Comparison of ENCODE assay signal across 19 cellular contexts in genomic region chr21:15752763-15753407, GRCh38. TPM values are rescaled to one million over a fixed set of nuclear protein-coding genes. Genes with fewer than 3 reads are reported as not detected.
DNase-seq lines count a peak whose midpoint lies in the region; ATAC-seq and TF ChIP-seq lines count a peak whose summit lies in the region.
"Had no signal": no experiment of that assay in that cellular context is flagged by ENCODE, and none has a peak within 500 bp of the region (broad histone marks: within the 10 kb centered on the region; RNA-seq: fewer than 3 reads in every experiment).

No MANE protein-coding gene starts in this region.

- TF ChIP-seq CTCF in RWPE2 (IDR thresholded peaks at IDR 0.05; ENCODE audit: poor library complexity, severe bottlenecking) = no peak
- no peak for TF ChIP-seq CTCF in mucosa of descending colon (IDR thresholded peaks at IDR 0.05)

- H3K4me3 ChIP-seq in RWPE2 (ENCODE audit: severe bottlenecking) (no peak overlapping the region), mucosa of descending colon (no peak overlapping the region)
- H3K4me3 ChIP-seq: coronary artery, gastroesophageal sphincter, lung, psoas muscle had no signal

- peaks cover 5 to 12% of the 10 kb centered on the region in 2 donors for H3K36me3 Mint-ChIP-seq in activated T-cell treated with anti-CD3 and anti-CD28 coated beads, Interleukin-2, amount 50 U/mL, for 72 hours (ENCODE audit: insufficient read depth in 2 of 2)
- H3K36me3 Mint-ChIP-seq in activated T-cell treated with anti-CD3 and anti-CD28 coated beads, Interleukin-2, amount 50 U/mL, for 24 hours (ENCODE audit: low read depth) = peaks cover 20% of the 10 kb centered on the region
- H3K36me3 Mint-ChIP-seq in stimulated activated effector memory CD8-positive, alpha-beta T cell treated with anti-CD3 and anti-CD28 coated beads, Interleukin-12 subunit alpha, Interleukin-12 subunit beta, amount 100 ng/mL, for 72 hours = peaks cover 5% of the 10 kb centered on the region

- no peak overlapping the region for H3K4me3 Mint-ChIP-seq in activated T-cell treated with anti-CD3 and anti-CD28 coated beads, Interleukin-2, amount 50 U/mL, for 72 hours
- no peak overlapping the region for H3K4me3 Mint-ChIP-seq in activated T-cell treated with anti-CD3 and anti-CD28 coated beads, Interleukin-2, amount 50 U/mL, for 24 hours
- no peak overlapping the region for H3K4me3 Mint-ChIP-seq in stimulated activated effector memory CD8-positive, alpha-beta T cell treated with anti-CD3 and anti-CD28 coated beads, Interleukin-12 subunit alpha, Interleukin-12 subunit beta, amount 100 ng/mL, for 72 hours
- H3K4me3 Mint-ChIP-seq: HFFc6; stimulated activated memory B cell treated with anti-CD40 and anti-IgM and Interleukin-4, amounts not matched to agents 10 μg/mL and 1 μg/mL and 100 μg/mL, for 72 hours; T-helper 1 cell treated with Interleukin-12 subunit alpha and Interleukin-12 subunit beta and Interleukin-4 antibody, amounts not matched to agents 30 μg/mL and 1 μg/mL, for 36 hours had no signal

- peaks cover 4 to 6% of the 10 kb centered on the region in 2 donors for H3K9me3 Mint-ChIP-seq in activated T-cell treated with anti-CD3 and anti-CD28 coated beads, Interleukin-2, amount 50 U/mL, for 72 hours
- peaks cover 6% of the 10 kb centered on the region for H3K9me3 Mint-ChIP-seq in activated T-cell treated with anti-CD3 and anti-CD28 coated beads, Interleukin-2, amount 50 U/mL, for 24 hours
- H3K9me3 Mint-ChIP-seq in stimulated activated effector memory CD8-positive, alpha-beta T cell treated with anti-CD3 and anti-CD28 coated beads, Interleukin-12 subunit alpha, Interleukin-12 subunit beta, amount 100 ng/mL, for 72 hours = peaks cover 2% of the 10 kb centered on the region

- no peaks in the 10 kb centered on the region for H3K36me3 ChIP-seq in RWPE2 (ENCODE audit: low read depth)
- H3K36me3 ChIP-seq in mucosa of descending colon (ENCODE audit: low read depth) = no peaks in the 10 kb centered on the region
- H3K36me3 ChIP-seq: gastroesophageal sphincter had no signal

- H3K4me1 ChIP-seq in RWPE2 (ENCODE audit: insufficient read depth, poor library complexity, severe bottlenecking) = peaks cover 46% of the 10 kb centered on the region
- H3K4me1 ChIP-seq in mucosa of descending colon (ENCODE audit: low read depth) = peaks cover 52% of the 10 kb centered on the region

- intact Hi-C loops in mucosa of descending colon (cut with DNase I, micrococcal nuclease) = no loop called here

- peak overlapping the region; percentile 83 for H3K27ac ChIP-seq in RWPE2 (ENCODE audit: poor library complexity, severe bottlenecking)
- H3K27ac ChIP-seq: coronary artery, gastroesophageal sphincter, psoas muscle had no signal

- ATAC-seq in activated T-cell treated with anti-CD3 and anti-CD28 coated beads, Interleukin-2, amount 50 U/mL, for 72 hours (replicated peaks in 1 of 2) = no peak
- ATAC-seq in RWPE2 (ENCODE audit: low read depth) (peak; percentile 29; the same call in 1 of the 3 replicates), mucosa of descending colon (no peak), HG03460 (IDR thresholded peaks at IDR 0.05; ENCODE audit: unreplicated experiment) (no peak)
- no peak for ATAC-seq in stimulated activated effector memory CD8-positive, alpha-beta T cell treated with anti-CD3 and anti-CD28 coated beads, Interleukin-12 subunit alpha, Interleukin-12 subunit beta, amount 100 ng/mL, for 72 hours
- ATAC-seq: gastroesophageal sphincter; psoas muscle; stimulated activated memory B cell treated with anti-CD40 and anti-IgM and Interleukin-4, amounts not matched to agents 10 μg/mL and 1 μg/mL and 100 μg/mL, for 72 hours had no signal

- H3K27me3 ChIP-seq in RWPE2 (ENCODE audit: insufficient read depth, poor library complexity, severe bottlenecking) = no peaks in the 10 kb centered on the region
- H3K27me3 ChIP-seq: gastroesophageal sphincter had no signal

- peak overlapping the region; percentile 54 for H3K27ac Mint-ChIP-seq in activated T-cell treated with anti-CD3 and anti-CD28 coated beads, Interleukin-2, amount 50 U/mL, for 72 hours
- H3K27ac Mint-ChIP-seq in activated T-cell treated with anti-CD3 and anti-CD28 coated beads, Interleukin-2, amount 50 U/mL, for 24 hours = no peak overlapping the region
- peak overlapping the region; percentile 40 for H3K27ac Mint-ChIP-seq in stimulated activated effector memory CD8-positive, alpha-beta T cell treated with anti-CD3 and anti-CD28 coated beads, Interleukin-12 subunit alpha, Interleukin-12 subunit beta, amount 100 ng/mL, for 72 hours
- H3K27ac Mint-ChIP-seq: HFFc6; stimulated activated memory B cell treated with anti-CD40 and anti-IgM and Interleukin-4, amounts not matched to agents 10 μg/mL and 1 μg/mL and 100 μg/mL, for 72 hours; T-helper 1 cell treated with Interleukin-12 subunit alpha and Interleukin-12 subunit beta and Interleukin-4 antibody, amounts not matched to agents 30 μg/mL and 1 μg/mL, for 36 hours had no signal

- peaks cover 83% of the 10 kb centered on the region for H3K4me1 Mint-ChIP-seq in activated T-cell treated with anti-CD3 and anti-CD28 coated beads, Interleukin-2, amount 50 U/mL, for 72 hours (ENCODE audit: low read depth)
- peaks cover 78% of the 10 kb centered on the region for H3K4me1 Mint-ChIP-seq in activated T-cell treated with anti-CD3 and anti-CD28 coated beads, Interleukin-2, amount 50 U/mL, for 24 hours (ENCODE audit: low read depth)
- peaks cover 75% of the 10 kb centered on the region for H3K4me1 Mint-ChIP-seq in stimulated activated effector memory CD8-positive, alpha-beta T cell treated with anti-CD3 and anti-CD28 coated beads, Interleukin-12 subunit alpha, Interleukin-12 subunit beta, amount 100 ng/mL, for 72 hours

- H3K9me3 ChIP-seq in RWPE2 (ENCODE audit: severe bottlenecking) (peaks cover 4% of the 10 kb centered on the region), mucosa of descending colon (no peaks in the 10 kb centered on the region)
- H3K9me3 ChIP-seq: gastroesophageal sphincter, psoas muscle had no signal

- no peak for DNase-seq in activated T-cell treated with anti-CD3 and anti-CD28 coated beads, Interleukin-2, amount 50 U/mL, for 72 hours
- DNase-seq in activated T-cell treated with anti-CD3 and anti-CD28 coated beads, Interleukin-2, amount 50 U/mL, for 24 hours = no peak
- DNase-seq in RWPE2 (ENCODE audit: low spot score) (no peak), iPS DF 4.7 (ENCODE audit: extremely low read depth, low spot score) (peak; percentile 98), mucosa of descending colon (no peak)
- DNase-seq in stimulated activated effector memory CD8-positive, alpha-beta T cell treated with anti-CD3 and anti-CD28 coated beads, Interleukin-12 subunit alpha, Interleukin-12 subunit beta, amount 100 ng/mL, for 72 hours (ENCODE audit: low spot score in 2 of 2) = no peak
- no peak for DNase-seq in activated CD8-positive, alpha-beta memory T cell treated with anti-CD3 and anti-CD28 coated beads, Interleukin-2, amount 50 U/mL, for 48 hours
- DNase-seq: activated naive CD4-positive, alpha-beta T cell; HFFc6; NCI-H1694; NCI-H345; psoas muscle; Right ventricle myocardium superior had no signal

- H3K27me3 Mint-ChIP-seq in activated T-cell treated with anti-CD3 and anti-CD28 coated beads, Interleukin-2, amount 50 U/mL, for 72 hours (ENCODE audit: low read depth) = no peaks in the 10 kb centered on the region
- no peaks in the 10 kb centered on the region for H3K27me3 Mint-ChIP-seq in activated T-cell treated with anti-CD3 and anti-CD28 coated beads, Interleukin-2, amount 50 U/mL, for 24 hours
- H3K27me3 Mint-ChIP-seq: stimulated activated memory B cell treated with anti-CD40 and anti-IgM and Interleukin-4, amounts not matched to agents 10 μg/mL and 1 μg/mL and 100 μg/mL, for 72 hours had no signal

RNA-seq across cellular contexts. Expression of gene USP25, which starts 23.1 kb away (rescaled TPM):
- total RNA-seq in activated T-cell treated with anti-CD3 and anti-CD28 coated beads, Interleukin-2, amount 50 U/mL, for 72 hours = 10 to 100 TPM; 37.4 to 37.6 TPM
- 10 to 100 TPM; 33.5 to 48.2 (median 43.3) TPM for total RNA-seq in mucosa of descending colon
